Comparison of ENCODE assay signal across 21 cellular contexts in genomic region chr6:13351271-13351670, GRCh38. TPM values are rescaled to one million over a fixed set of nuclear protein-coding genes. Genes with fewer than 3 reads are reported as not detected.
DNase-seq lines count a peak whose midpoint lies in the region; ATAC-seq and TF ChIP-seq lines count a peak whose summit lies in the region.
"Had no signal": no experiment of that assay in that cellular context is flagged by ENCODE, and none has a peak within 500 bp of the region (broad histone marks: within the 10 kb centered on the region; RNA-seq: fewer than 3 reads in every experiment).

No MANE protein-coding gene starts in this region.

- no peak overlapping the region for H3K18ac ChIP-seq in neuronal stem cell (ENCODE audit: low read length)

- no peak overlapping the region for H3K4ac ChIP-seq in neuronal stem cell (ENCODE audit: low read length)

- intact Hi-C loops in activated CD8-positive, alpha-beta T cell treated with anti-CD3 and anti-CD28 coated beads for 36 hours (cut with micrococcal nuclease): no loop called here

- H3K9me3 Mint-ChIP-seq in activated CD8-positive, alpha-beta T cell treated with anti-CD3 and anti-CD28 coated beads for 36 hours: no peaks in the 10 kb centered on the region
- H3K9me3 Mint-ChIP-seq: activated T-helper 17 cell treated with anti-CD3 and anti-CD28 coated beads, Interleukin-2, amount 50 U/mL, for 72 hours; T-cell had no signal

- no peak for TF ChIP-seq CTCF in activated CD8-positive, alpha-beta T cell treated with anti-CD3 and anti-CD28 coated beads for 36 hours (IDR thresholded peaks at IDR 0.05)

- no peak overlapping the region for H2BK12ac ChIP-seq in neuronal stem cell (ENCODE audit: low read length)

- DNase-seq in caudate nucleus (lab: John Stamatoyannopoulos, UW) (peak in 24 of 61 donors; percentile 8 to 60 (median 32)), islet precursor cell (peak; percentile 94), neuronal stem cell (ENCODE audit: low spot score) (peak; percentile 71), T-helper 9 cell (no peak)
- no peak for DNase-seq in activated CD8-positive, alpha-beta T cell treated with anti-CD3 and anti-CD28 coated beads for 36 hours
- DNase-seq: activated CD4-positive, alpha-beta T cell treated with anti-CD3 and anti-CD28 coated beads for 48 hours; activated naive CD8-positive, alpha-beta T cell treated with anti-CD3 and anti-CD28 coated beads, Interleukin-2, amount 10 ng/mL, durations not matched to agents 7 days and 5 days; DMS 273 treated with DMSO at 0.1 percent for 48 hours; left colon; mucosa of descending colon; NCI-H187 treated with DMSO at 0.1 percent for 48 hours; NCI-H2227 treated with DMSO at 0.1 percent for 48 hours; right cardiac atrium; stimulated activated CD4-positive, alpha-beta T cell treated with anti-CD3 and anti-CD28 coated beads, Interleukin-15, amount 100 ng/mL, for 24 hours; T-cell; testis had no signal

- H3K4me3 ChIP-seq in HUES48 (ENCODE audit: low read depth, low read length): no peak overlapping the region
- H3K4me3 ChIP-seq in neuronal stem cell (ENCODE audit: low read length in 2 of 2): peak overlapping the region in 1 of 2 donors; percentile 18
- H3K4me3 ChIP-seq: mucosa of descending colon, testis had no signal

- no peak overlapping the region for H3K23ac ChIP-seq in neuronal stem cell (ENCODE audit: low read depth, low read length, poor library complexity)

- no peaks in the 10 kb centered on the region for H3K79me1 ChIP-seq in neuronal stem cell (ENCODE audit: low read depth, low read length)

- no peak overlapping the region for H2BK5ac ChIP-seq in neuronal stem cell (ENCODE audit: low read length)

- no CpG with 5 or more reads among the region's 12 CpGs for WGBS in neuronal stem cell (ENCODE audit: extremely low coverage in 2 of 2, insufficient read length in 2 of 2, insufficient replicate concordance in 1 of 2), 2 donors

- no peaks in the 10 kb centered on the region for H3K36me3 Mint-ChIP-seq in activated CD8-positive, alpha-beta T cell treated with anti-CD3 and anti-CD28 coated beads for 36 hours (ENCODE audit: low read depth)
- H3K36me3 Mint-ChIP-seq: CD14-positive monocyte, T-cell had no signal

- no peak overlapping the region for H2BK15ac ChIP-seq in neuronal stem cell (ENCODE audit: low read length)

- ATAC-seq in HG03280 (IDR thresholded peaks at IDR 0.05; ENCODE audit: unreplicated experiment) (no peak), HG02610 (IDR thresholded peaks at IDR 0.05; ENCODE audit: unreplicated experiment) (no peak)
- no peak for ATAC-seq in activated CD8-positive, alpha-beta T cell treated with anti-CD3 and anti-CD28 coated beads for 36 hours
- ATAC-seq: activated T-helper 17 cell treated with anti-CD3 and anti-CD28 coated beads, Interleukin-2, amount 50 U/mL, for 72 hours; left colon; mucosa of descending colon; right cardiac atrium; T-cell had no signal

- H3K4me3 Mint-ChIP-seq in activated CD8-positive, alpha-beta T cell treated with anti-CD3 and anti-CD28 coated beads for 36 hours: no peak overlapping the region
- H3K4me3 Mint-ChIP-seq: activated naive CD8-positive, alpha-beta T cell treated with anti-CD3 and anti-CD28 coated beads, Interleukin-2, amount 10 ng/mL, durations not matched to agents 7 days and 5 days; activated T-helper 17 cell treated with anti-CD3 and anti-CD28 coated beads, Interleukin-2, amount 50 U/mL, for 72 hours; CD14-positive monocyte; T-cell had no signal

- H3K9ac ChIP-seq in HUES48 (ENCODE audit: low read depth, low read length) (no peak overlapping the region), neuronal stem cell (ENCODE audit: low read depth, low read length, poor library complexity) (no peak overlapping the region)

- H4K8ac ChIP-seq in neuronal stem cell (ENCODE audit: low read depth, low read length): no peak overlapping the region

- POLR2A ChIA-PET in activated CD8-positive, alpha-beta T cell treated with anti-CD3 and anti-CD28 coated beads for 36 hours (lab: Charles Lee): no interaction called here

- CTCF ChIA-PET in activated CD8-positive, alpha-beta T cell treated with anti-CD3 and anti-CD28 coated beads for 36 hours (lab: Charles Lee): no interaction called here

- no peak overlapping the region for H2BK120ac ChIP-seq in neuronal stem cell (ENCODE audit: low read depth, low read length)

- no peak overlapping the region for H3K27ac Mint-ChIP-seq in activated CD8-positive, alpha-beta T cell treated with anti-CD3 and anti-CD28 coated beads for 36 hours
- H3K27ac Mint-ChIP-seq: activated naive CD8-positive, alpha-beta T cell treated with anti-CD3 and anti-CD28 coated beads, Interleukin-2, amount 10 ng/mL, durations not matched to agents 7 days and 5 days; activated T-helper 17 cell treated with anti-CD3 and anti-CD28 coated beads, Interleukin-2, amount 50 U/mL, for 72 hours; T-cell had no signal

- H3K36me3 ChIP-seq in HUES48 (ENCODE audit: control insufficient read depth, insufficient read depth, low read length) (no peaks in the 10 kb centered on the region), neuronal stem cell (replicated peaks in 1 of 2; ENCODE audit: control insufficient read depth in 2 of 2, insufficient read depth in 2 of 2, low read length in 2 of 2) (no peaks in the 10 kb centered on the region)

- H3K4me1 ChIP-seq in HUES48 (ENCODE audit: control insufficient read depth, insufficient read depth, low read length): peaks cover 14% of the 10 kb centered on the region
- peaks cover 8 to 13% of the 10 kb centered on the region in 2 donors for H3K4me1 ChIP-seq in neuronal stem cell (ENCODE audit: control insufficient read depth in 2 of 2, insufficient read depth in 1 of 2, low read depth in 1 of 2, low read length in 2 of 2)
- H3K4me1 ChIP-seq: testis had no signal

- H3K27me3 Mint-ChIP-seq in activated CD8-positive, alpha-beta T cell treated with anti-CD3 and anti-CD28 coated beads for 36 hours: no peaks in the 10 kb centered on the region
- H3K27me3 Mint-ChIP-seq: activated naive CD8-positive, alpha-beta T cell treated with anti-CD3 and anti-CD28 coated beads, Interleukin-2, amount 10 ng/mL, durations not matched to agents 7 days and 5 days; activated T-helper 17 cell treated with anti-CD3 and anti-CD28 coated beads, Interleukin-2, amount 50 U/mL, for 72 hours; T-cell had no signal

- H3K14ac ChIP-seq in neuronal stem cell (ENCODE audit: low read length): no peak overlapping the region

- H3K4me1 Mint-ChIP-seq in activated CD8-positive, alpha-beta T cell treated with anti-CD3 and anti-CD28 coated beads for 36 hours (ENCODE audit: low read depth): peaks cover 29% of the 10 kb centered on the region

- no peak overlapping the region for H2AK5ac ChIP-seq in neuronal stem cell (ENCODE audit: low read depth, low read length)

- peak overlapping the region; percentile 28 for H3K4me2 ChIP-seq in neuronal stem cell (ENCODE audit: insufficient read depth, low read length, poor library complexity, severe bottlenecking)

- H2AFZ ChIP-seq in neuronal stem cell (ENCODE audit: low read length): peak overlapping the region; percentile 72

- H3K27ac ChIP-seq in HUES48 (ENCODE audit: low read depth, low read length) (peak overlapping the region; percentile 74), caudate nucleus (ENCODE audit: low read depth, low read length) (peak overlapping the region; percentile 61), neuronal stem cell (replicated peaks; ENCODE audit: low read length) (peak overlapping the region; percentile 87)
- H3K27ac ChIP-seq: testis had no signal

- H3K9me3 ChIP-seq in HUES48 (ENCODE audit: control insufficient read depth, insufficient read depth, low read length): no peaks in the 10 kb centered on the region
- peaks cover 0 to 2% of the 10 kb centered on the region in 2 donors for H3K9me3 ChIP-seq in neuronal stem cell (replicated peaks in 1 of 2; ENCODE audit: control insufficient read depth in 2 of 2, insufficient read depth in 1 of 2, low read depth in 1 of 2, low read length in 2 of 2)
- H3K9me3 ChIP-seq: mucosa of descending colon, testis had no signal

- H3K27me3 ChIP-seq in HUES48 (ENCODE audit: control insufficient read depth, insufficient read depth, low read length) (no peaks in the 10 kb centered on the region), neuronal stem cell (ENCODE audit: control insufficient read depth in 3 of 3, insufficient read depth in 3 of 3, low read depth in 1 of 3, low read length in 3 of 3) (no peaks in the 10 kb centered on the region)
- H3K27me3 ChIP-seq: testis had no signal

- H4K91ac ChIP-seq in neuronal stem cell (ENCODE audit: low read depth, low read length, poor library complexity): no peak overlapping the region

RNA-seq across cellular contexts. Expression of gene TBC1D7, which starts 22.9 kb away (rescaled TPM):
- 35.5 TPM for polyA plus RNA-seq in neuronal stem cell (2013, experiment 1 of 2)
- polyA plus RNA-seq in neuronal stem cell (2013, experiment 2 of 2): 37.0 TPM
- total RNA-seq in activated CD8-positive, alpha-beta T cell treated with anti-CD3 and anti-CD28 coated beads for 36 hours: 10 to 100 TPM; 21.3 to 23.8 TPM

Comparison
In these comparisons a context has a peak if more than half of its experiments do, and no peak if none do; other contexts are left out.
1. DNase-seq: peak in islet precursor cell (single experiment) and neuronal stem cell (single experiment); none in T-helper 9 cell (single experiment) and activated CD8-positive, alpha-beta T cell treated with anti-CD3 and anti-CD28 coated beads for 36 hours (single experiment).
2. Peak in every context shown above with its lines, with median percentiles within 50 percentile points of each other: H3K27ac ChIP-seq.